ENCODE assay signal across 9 cellular contexts in genomic region chr5:129903466-129904101, GRCh38. TPM values are rescaled to one million over a fixed set of nuclear protein-coding genes. Genes with fewer than 3 reads are reported as not detected.
DNase-seq lines count a peak whose midpoint lies in the region; ATAC-seq, FAIRE-seq and TF ChIP-seq lines count a peak whose summit lies in the region.
"Had no signal": no experiment of that assay in that cellular context is flagged by ENCODE, and none has a peak within 500 bp of the region (broad histone marks: within the 10 kb centered on the region; RNA-seq: fewer than 3 reads in every experiment).

No MANE protein-coding gene starts in this region.

- DNase-seq in DMS53 treated with DMSO at 0.1 percent for 48 hours (lab: John Stamatoyannopoulos, UW; ENCODE audit: unreplicated experiment) (peak; percentile 33), SK-N-MC (ENCODE audit: low read depth, low spot score) (no peak), fibroblast of pulmonary artery (ENCODE audit: low read depth) (no peak), pancreas (no peak), KG1 (lab: John Stamatoyannopoulos, UW) (no peak)

- H3K4me1 ChIP-seq in pancreas: peaks cover 0 to 10% (median 0%) of the 10 kb centered on the region in 3 donors

- peak overlapping the region; percentile 86 for H3K4me3 ChIP-seq in SK-N-MC
- peak overlapping the region; percentile 60 for H3K4me3 ChIP-seq in fibroblast of pulmonary artery (replicated peaks; ENCODE audit: low read depth, low read length)
- peak overlapping the region; percentile 60 to 75 (median 64) for H3K4me3 ChIP-seq in pancreas

- no peaks in the 10 kb centered on the region for H3K36me3 ChIP-seq in SK-N-MC (ENCODE audit: insufficient read depth, low read length)
- H3K36me3 ChIP-seq in pancreas: no peaks in the 10 kb centered on the region

- no peak overlapping the region for H3K9ac ChIP-seq in SK-N-MC (ENCODE audit: insufficient read length)

- intact Hi-C loops in pancreas (cut with DNase I): no loop called here

- H3K9me3 ChIP-seq in SK-N-MC (ENCODE audit: low read depth, low read length) (no peaks in the 10 kb centered on the region), pancreas (no peaks in the 10 kb centered on the region)

- H3K27me3 ChIP-seq in pancreas: peaks cover 0 to 6% (median under 1%) of the 10 kb centered on the region in 4 donors

- ATAC-seq in pancreas (peak; percentile 32 to 45 (median 40)), GM18873 (IDR thresholded peaks at IDR 0.05; ENCODE audit: low FRiP score, unreplicated experiment) (no peak), GM21786 (IDR thresholded peaks at IDR 0.05; ENCODE audit: unreplicated experiment) (no peak), GM21737 (IDR thresholded peaks at IDR 0.05; ENCODE audit: unreplicated experiment) (no peak)

- FAIRE-seq in pancreas (lab: Jason Lieb, UNC): no peak

- no peak for TF ChIP-seq CTCF in fibroblast of pulmonary artery (IDR thresholded peaks at IDR 0.05; ENCODE audit: low read length, missing control alignments)
- TF ChIP-seq CTCF in pancreas (IDR thresholded peaks at IDR 0.05): no peak

- WGBS in pancreas, 2 donors: 4 to 5% methylated on average over 29 of the region's 29 CpGs

- H3K27ac ChIP-seq in SK-N-MC (no peak overlapping the region), pancreas (peak overlapping the region in 1 of 4 donors; percentile 22)
- H3K27ac ChIP-seq: epithelial cell of prostate had no signal

RNA-seq across cellular contexts. Expression of gene CHSY3, which starts 0.7 kb away (rescaled TPM):
- total RNA-seq in pancreas: 1 to 10 TPM in 2 of 6 donors, under 1 TPM in 4; 0.09 to 1.2 (median 0.27) TPM
- under 1 TPM; 0.07 to 0.15 TPM for polyA plus RNA-seq in pancreas

Comparison
In these comparisons a context has a peak if more than half of its experiments do, and no peak if none do; other contexts are left out.
1. ATAC-seq: peak in pancreas (4 of 4); none in GM18873 (single experiment), GM21786 (single experiment) and GM21737 (single experiment).
2. Peak in every context shown above with its lines, with median percentiles within 50 percentile points of each other: H3K4me3 ChIP-seq.